In the genomic region with DNA sequence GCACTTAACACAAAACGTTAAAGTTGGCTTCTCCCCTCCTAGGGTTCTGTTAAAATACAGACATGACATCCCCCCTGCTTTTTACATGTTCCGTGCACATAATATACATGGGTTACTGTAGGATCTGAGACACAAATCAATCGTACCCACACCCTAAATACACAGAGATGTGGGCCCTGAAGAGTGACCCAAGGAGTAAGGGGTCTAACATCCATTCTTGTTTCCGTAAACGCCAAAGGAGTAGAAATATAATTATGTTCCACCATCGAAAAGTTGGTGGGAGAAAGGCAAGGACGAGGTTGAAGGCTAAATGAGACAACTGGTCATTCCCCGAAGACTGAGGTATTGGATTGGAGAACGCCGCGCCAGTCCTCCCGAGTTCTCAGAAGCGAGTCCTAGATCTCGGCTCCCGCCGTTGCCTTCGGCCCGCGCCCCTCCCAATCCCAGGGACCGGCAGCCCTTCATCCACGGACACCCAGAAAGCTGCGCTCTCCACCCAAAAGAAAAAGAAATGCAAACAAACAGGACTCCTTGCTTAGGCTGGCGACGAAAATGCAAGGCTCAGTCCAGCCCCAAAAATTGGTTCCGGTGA, we compare ENCODE assay signal across 8 cellular contexts. TPM values are rescaled to one million over a fixed set of nuclear protein-coding genes. Genes with fewer than 3 reads are reported as not detected.
DNase-seq lines count a peak whose midpoint lies in the region; ATAC-seq and TF ChIP-seq lines count a peak whose summit lies in the region.
"Had no signal": no experiment of that assay in that cellular context is flagged by ENCODE, and none has a peak within 500 bp of the region (broad histone marks: within the 10 kb centered on the region; RNA-seq: fewer than 3 reads in every experiment).

No MANE protein-coding gene starts in this region.

- H3K36me3 Mint-ChIP-seq in activated CD8-positive, alpha-beta T cell treated with anti-CD3 and anti-CD28 coated beads for 36 hours (ENCODE audit: low read depth): peaks cover 17% of the 10 kb centered on the region
- no peaks in the 10 kb centered on the region for H3K36me3 Mint-ChIP-seq in stimulated activated effector memory CD8-positive, alpha-beta T cell treated with anti-CD3 and anti-CD28 coated beads, Interleukin-12 subunit alpha, Interleukin-12 subunit beta, amount 100 ng/mL, for 72 hours

- intact Hi-C loops in activated CD8-positive, alpha-beta T cell treated with anti-CD3 and anti-CD28 coated beads for 36 hours (cut with micrococcal nuclease): no loop called here
- intact Hi-C loops in right cardiac atrium (cut with DNase I): no loop called here

- ATAC-seq in activated CD8-positive, alpha-beta T cell treated with anti-CD3 and anti-CD28 coated beads for 36 hours: no peak
- ATAC-seq in right cardiac atrium (peak; percentile 49 to 55), HG02973 (IDR thresholded peaks at IDR 0.05; ENCODE audit: unreplicated experiment) (no peak)
- no peak for ATAC-seq in stimulated activated effector memory CD8-positive, alpha-beta T cell treated with anti-CD3 and anti-CD28 coated beads, Interleukin-12 subunit alpha, Interleukin-12 subunit beta, amount 100 ng/mL, for 72 hours

- 1% methylated on average over 25 of the region's 25 CpGs for WGBS in GM23248 (ENCODE audit: low coverage in 1 of 2, low lambda C conversion rate in 2 of 2, missing lambda C conversion rate in 2 of 2), 2 experiments
- WGBS in right cardiac atrium: 5% methylated on average over 25 of the region's 25 CpGs

- peaks cover 14% of the 10 kb centered on the region for H3K9me3 Mint-ChIP-seq in activated CD8-positive, alpha-beta T cell treated with anti-CD3 and anti-CD28 coated beads for 36 hours
- no peaks in the 10 kb centered on the region for H3K9me3 Mint-ChIP-seq in stimulated activated effector memory CD8-positive, alpha-beta T cell treated with anti-CD3 and anti-CD28 coated beads, Interleukin-12 subunit alpha, Interleukin-12 subunit beta, amount 100 ng/mL, for 72 hours

- H3K9me3 ChIP-seq in GM23248 (ENCODE audit: low read depth) (no peaks in the 10 kb centered on the region), right cardiac atrium (ENCODE audit: control insufficient read depth, low read length) (no peaks in the 10 kb centered on the region)

- H3K4me3 ChIP-seq in GM23248: peak overlapping the region; percentile 82
- H3K4me3 ChIP-seq in right cardiac atrium (ENCODE audit: low read length): peak overlapping the region; percentile 57

- no peaks in the 10 kb centered on the region for H3K9me2 ChIP-seq in GM23248 (ENCODE audit: insufficient read depth)

- H3K27me3 Mint-ChIP-seq in activated CD8-positive, alpha-beta T cell treated with anti-CD3 and anti-CD28 coated beads for 36 hours: peaks cover 88% of the 10 kb centered on the region

- H3K27me3 ChIP-seq in GM23248 (replicated peaks; ENCODE audit: insufficient read depth) (no peaks in the 10 kb centered on the region), right cardiac atrium (ENCODE audit: control insufficient read depth, insufficient read depth) (no peaks in the 10 kb centered on the region)

- peaks cover 72% of the 10 kb centered on the region for H3K79me2 ChIP-seq in GM23248 (ENCODE audit: insufficient read depth)

- no peak overlapping the region for H3K27ac Mint-ChIP-seq in activated CD8-positive, alpha-beta T cell treated with anti-CD3 and anti-CD28 coated beads for 36 hours
- H3K27ac Mint-ChIP-seq in stimulated activated effector memory CD8-positive, alpha-beta T cell treated with anti-CD3 and anti-CD28 coated beads, Interleukin-12 subunit alpha, Interleukin-12 subunit beta, amount 100 ng/mL, for 72 hours: no peak overlapping the region

- H3K36me3 ChIP-seq in GM23248 (ENCODE audit: low read depth): no peaks in the 10 kb centered on the region

- H3K4me1 Mint-ChIP-seq in activated CD8-positive, alpha-beta T cell treated with anti-CD3 and anti-CD28 coated beads for 36 hours (ENCODE audit: low read depth): peaks cover 24% of the 10 kb centered on the region
- H3K4me1 Mint-ChIP-seq in stimulated activated effector memory CD8-positive, alpha-beta T cell treated with anti-CD3 and anti-CD28 coated beads, Interleukin-12 subunit alpha, Interleukin-12 subunit beta, amount 100 ng/mL, for 72 hours: peaks cover 15% of the 10 kb centered on the region

- H3K9ac ChIP-seq in GM23248: peak overlapping the region; percentile 98

- H3K4me3 Mint-ChIP-seq in activated CD8-positive, alpha-beta T cell treated with anti-CD3 and anti-CD28 coated beads for 36 hours: peak overlapping the region; percentile 13
- peak overlapping the region; percentile 35 for H3K4me3 Mint-ChIP-seq in stimulated activated effector memory CD8-positive, alpha-beta T cell treated with anti-CD3 and anti-CD28 coated beads, Interleukin-12 subunit alpha, Interleukin-12 subunit beta, amount 100 ng/mL, for 72 hours

- H2AFZ ChIP-seq in GM23248: peak overlapping the region; percentile 78

- H3K4me1 ChIP-seq in GM23248 (ENCODE audit: insufficient read depth) (no peaks in the 10 kb centered on the region; the same call in 1 of the 2 replicates), right cardiac atrium (ENCODE audit: control insufficient read depth, insufficient read depth, low read length) (peaks cover 2% of the 10 kb centered on the region)

- H4K20me1 ChIP-seq in GM23248 (ENCODE audit: insufficient read depth): no peaks in the 10 kb centered on the region

- no peak for TF ChIP-seq CTCF in activated CD8-positive, alpha-beta T cell treated with anti-CD3 and anti-CD28 coated beads for 36 hours (IDR thresholded peaks at IDR 0.05)

- peak overlapping the region; percentile 98 for H3K4me2 ChIP-seq in GM23248 (ENCODE audit: unreplicated experiment)

- POLR2A ChIA-PET in activated CD8-positive, alpha-beta T cell treated with anti-CD3 and anti-CD28 coated beads for 36 hours (lab: Charles Lee): no interaction called here

- H3F3A ChIP-seq in GM23248 (ENCODE audit: insufficient read depth): peaks cover 25% of the 10 kb centered on the region; the same call in 1 of the 2 replicates

- H3K27ac ChIP-seq in GM23248 (peak overlapping the region; percentile 96), right cardiac atrium (ENCODE audit: low read length) (peak overlapping the region; percentile 15)

- in situ Hi-C loops in GM23248 (cut with MboI): loop anchor here (10.0 kb wide), 1 partner anchor 832 kb away; no protein-coding TSS in a partner anchor

- DNase-seq in GM23248 (peak; percentile 62), right cardiac atrium (peak in 2 of 3 donors; percentile 44 to 78), HPDE6-E6E7 (ENCODE audit: extremely low spot score) (no peak), NCI-H1417 (lab: John Stamatoyannopoulos, UW) (no peak)
- no peak for DNase-seq in activated CD8-positive, alpha-beta T cell treated with anti-CD3 and anti-CD28 coated beads for 36 hours
- DNase-seq in stimulated activated effector memory CD8-positive, alpha-beta T cell treated with anti-CD3 and anti-CD28 coated beads, Interleukin-12 subunit alpha, Interleukin-12 subunit beta, amount 100 ng/mL, for 72 hours (ENCODE audit: low spot score in 2 of 2): no peak

- CTCF ChIA-PET in activated CD8-positive, alpha-beta T cell treated with anti-CD3 and anti-CD28 coated beads for 36 hours (lab: Charles Lee): interaction anchor here (2.7 kb wide), 1 partner anchor 22 kb away, joined by 9 read pairs; no protein-coding TSS in a partner anchor

RNA-seq across cellular contexts. Expression of a gene that starts 1.2 kb away (rescaled TPM):
- total RNA-seq in GM23248 (2014; rRNA removed; shearing (Covaris generic)): 32.2 and 38.7 TPM in 2 replicates
- 39.8 and 41.7 TPM in 2 replicates for polyA plus RNA-seq in GM23248 (2016; fragmentation: Nextera tagmentation; extraction: Ambion mirVana)
- not detected for total RNA-seq in activated CD8-positive, alpha-beta T cell treated with anti-CD3 and anti-CD28 coated beads for 36 hours
- 1 to 10 TPM; 2.0 to 4.4 (median 2.8) TPM for total RNA-seq in right cardiac atrium
- polyA plus RNA-seq in right cardiac atrium: 1.1 TPM
- total RNA-seq: T-helper 2 cell treated with Interferon-gamma antibody and Interleukin-4, amounts not matched to agents 100 ng/mL and 5 ng/mL, for 36 hours had no signal

Comparison
In these comparisons a context has a peak if more than half of its experiments do, and no peak if none do; other contexts are left out.
1. DNase-seq: peak in GM23248 (single experiment) and right cardiac atrium (2 of 3); none in activated CD8-positive, alpha-beta T cell treated with anti-CD3 and anti-CD28 coated beads for 36 hours (single experiment), stimulated activated effector memory CD8-positive, alpha-beta T cell treated with anti-CD3 and anti-CD28 coated beads, Interleukin-12 subunit alpha, Interleukin-12 subunit beta, amount 100 ng/mL, for 72 hours (0 of 2), HPDE6-E6E7 (single experiment) and NCI-H1417 (0 of 3).
2. ATAC-seq: peak in right cardiac atrium (2 of 2); none in activated CD8-positive, alpha-beta T cell treated with anti-CD3 and anti-CD28 coated beads for 36 hours (single experiment), stimulated activated effector memory CD8-positive, alpha-beta T cell treated with anti-CD3 and anti-CD28 coated beads, Interleukin-12 subunit alpha, Interleukin-12 subunit beta, amount 100 ng/mL, for 72 hours (single experiment) and HG02973 (single experiment).